13 cellular contexts compared by ENCODE assay signal in genomic region chr4:182643801-182644311, GRCh38.
A peak's percentile ranks its signal among the peaks of the same experiment; 100 is the strongest.
DNase-seq lines count a peak whose midpoint lies in the region; ATAC-seq, FAIRE-seq and TF ChIP-seq lines count a peak whose summit lies in the region.
"Had no signal": no experiment of that assay in that cellular context is flagged by ENCODE, and none has a peak within 500 bp of the region (broad histone marks: within the 10 kb centered on the region; RNA-seq: fewer than 3 reads in every experiment).

No MANE protein-coding gene starts in this region.

- no peak overlapping the region for H3K4me2 ChIP-seq in fibroblast of lung (ENCODE audit: extremely low read depth, insufficient read depth, low read length)
- H3K4me2 ChIP-seq in mammary epithelial cell (ENCODE audit: insufficient read depth, low read depth, low read length): no peak overlapping the region

- DNase-seq in EL (peak; percentile 69), RCC 7860 (ENCODE audit: low spot score) (peak; percentile 37), fibroblast of lung (ENCODE audit: low read depth in 2 of 2) (peak; percentile 69 to 96), osteocyte (ENCODE audit: extremely low spot score, unreplicated experiment) (no peak), mammary epithelial cell (no peak)
- no peak for DNase-seq in stimulated activated CD4-positive, alpha-beta T cell treated with anti-CD3 and anti-CD28 coated beads, Interleukin-4, amount 100 ng/mL, for 1 hour
- DNase-seq: activated CD4-positive, alpha-beta T cell treated with anti-CD3 and anti-CD28 coated beads, Interleukin-2, amount 50 U/mL, for 4 hours; lower lobe of right lung; NCI-H446 treated with DMSO at 0.1 percent for 48 hours had no signal

- no peaks in the 10 kb centered on the region for H3K27me3 Mint-ChIP-seq in osteocyte (ENCODE audit: unreplicated experiment)
- H3K27me3 Mint-ChIP-seq: activated naive CD8-positive, alpha-beta T cell had no signal

- TF ChIP-seq CTCF in fibroblast of lung (conservative IDR thresholded peaks at IDR 0.05 in 1 of 2, IDR thresholded peaks at IDR 0.05 in 1 of 2; ENCODE audit: low read depth in 1 of 2, low read length in 2 of 2) (no peak), osteocyte (IDR thresholded peaks at IDR 0.05) (no peak), mammary epithelial cell (conservative IDR thresholded peaks at IDR 0.05 in 1 of 2, IDR thresholded peaks at IDR 0.05 in 1 of 2; ENCODE audit: extremely low read depth in 1 of 2, insufficient read depth in 1 of 2, low read depth in 1 of 2, low read length in 2 of 2) (no peak)

- H3K4me3 ChIP-seq in fibroblast of lung (replicated peaks in 1 of 4; ENCODE audit: control extremely low read depth in 1 of 4, insufficient read depth in 1 of 4, low read depth in 3 of 4, low read length in 4 of 4) (no peak overlapping the region), mammary epithelial cell (replicated peaks in 1 of 3; ENCODE audit: insufficient read depth in 1 of 3, low read depth in 2 of 3, low read length in 3 of 3) (no peak overlapping the region)
- H3K4me3 ChIP-seq: lower lobe of right lung, skin epidermis had no signal

- H3K79me2 ChIP-seq in fibroblast of lung (ENCODE audit: control insufficient read depth, insufficient read depth, low read length) (no peaks in the 10 kb centered on the region), mammary epithelial cell (ENCODE audit: insufficient read depth, low read length) (no peaks in the 10 kb centered on the region)

- H3K4me1 ChIP-seq in fibroblast of lung (ENCODE audit: control insufficient read depth, extremely low read depth, insufficient read depth, low read length) (no peaks in the 10 kb centered on the region), mammary epithelial cell (ENCODE audit: insufficient read depth, low read length) (no peaks in the 10 kb centered on the region)
- H3K4me1 ChIP-seq: lower lobe of right lung had no signal

- H3K36me3 ChIP-seq in fibroblast of lung (ENCODE audit: control insufficient read depth, insufficient read depth, low read length) (no peaks in the 10 kb centered on the region), mammary epithelial cell (ENCODE audit: insufficient read depth, low read length) (no peaks in the 10 kb centered on the region)
- H3K36me3 ChIP-seq: lower lobe of right lung had no signal

- no peaks in the 10 kb centered on the region for H3K27me3 ChIP-seq in fibroblast of lung (ENCODE audit: control insufficient read depth, insufficient read depth, low read length)
- H3K27me3 ChIP-seq in mammary epithelial cell (ENCODE audit: insufficient read depth, low read length): no peaks in the 10 kb centered on the region

- no peaks in the 10 kb centered on the region for H4K20me1 ChIP-seq in fibroblast of lung (ENCODE audit: control insufficient read depth, extremely low read depth, insufficient read depth, low read length)
- no peaks in the 10 kb centered on the region for H4K20me1 ChIP-seq in mammary epithelial cell (ENCODE audit: insufficient read depth, low read length)

- no peak for FAIRE-seq in RCC 7860 (lab: Jason Lieb, UNC)

- CTCF ChIA-PET in mammary epithelial cell (lab: Charles Lee; ENCODE audit: low non-redundant PET): no interaction called here

- dilution Hi-C loops in mammary epithelial cell (cut with HindIII; ENCODE audit: low sequenced_read_pairs): no loop called here

- no peaks in the 10 kb centered on the region for H3K9me3 ChIP-seq in fibroblast of lung (ENCODE audit: control insufficient read depth, insufficient read depth, low read depth, low read length)
- peaks cover 7% of the 10 kb centered on the region for H3K9me3 ChIP-seq in mammary epithelial cell (replicated peaks; ENCODE audit: insufficient read depth, low read length)

- H3K9ac ChIP-seq in fibroblast of lung (ENCODE audit: insufficient read depth, low read length) (no peak overlapping the region), mammary epithelial cell (ENCODE audit: insufficient read depth, low read length) (no peak overlapping the region)

- in situ Hi-C loops in mammary epithelial cell (cut with MboI; ENCODE audit: low sequenced_read_pairs in 2 of 2): no loop called here

- H3K4me3 Mint-ChIP-seq in osteocyte (ENCODE audit: unreplicated experiment): no peak overlapping the region
- H3K4me3 Mint-ChIP-seq: activated naive CD8-positive, alpha-beta T cell had no signal

- 79% methylated on average over 3 of the region's 3 CpGs for WGBS in mammary epithelial cell (ENCODE audit: low coverage, missing lambda C conversion rate)

- H3K4me1 Mint-ChIP-seq in osteocyte (ENCODE audit: unreplicated experiment): peaks cover 24% of the 10 kb centered on the region

- H3K36me3 Mint-ChIP-seq in osteocyte (ENCODE audit: unreplicated experiment): peaks cover 18% of the 10 kb centered on the region
- H3K36me3 Mint-ChIP-seq: activated naive CD8-positive, alpha-beta T cell had no signal

- H2AFZ ChIP-seq in fibroblast of lung (ENCODE audit: low read length) (peak overlapping the region; percentile 33), mammary epithelial cell (ENCODE audit: low read depth, low read length) (no peak overlapping the region)

- H3K27ac Mint-ChIP-seq in osteocyte (ENCODE audit: unreplicated experiment): peak overlapping the region; percentile 68
- H3K27ac Mint-ChIP-seq: activated naive CD8-positive, alpha-beta T cell had no signal

- peak overlapping the region; percentile 27 for H3K27ac ChIP-seq in fibroblast of lung (ENCODE audit: insufficient read depth, low read length)
- H3K27ac ChIP-seq in mammary epithelial cell (ENCODE audit: insufficient read depth, low read depth, low read length): no peak overlapping the region
- H3K27ac ChIP-seq: lower lobe of right lung, skin epidermis had no signal

- H3K9me3 Mint-ChIP-seq in osteocyte (ENCODE audit: unreplicated experiment): peaks cover 19% of the 10 kb centered on the region

- intact Hi-C loops in mammary epithelial cell (cut with micrococcal nuclease): no loop called here

- BruUV-seq in mammary epithelial cell (replicated peaks; lab: Mats Ljungman, UMichigan): no TSS peak

- ATAC-seq in activated CD4-positive, CD25-positive, alpha-beta regulatory T cell treated with anti-CD3 and anti-CD28 coated beads, Interleukin-2, amount 50 U/mL, for 24 hours: no peak
- ATAC-seq in GM21528 (IDR thresholded peaks at IDR 0.05; ENCODE audit: low FRiP score, unreplicated experiment): no peak
- ATAC-seq: lower lobe of right lung had no signal

Comparison
In these comparisons a context has a peak if more than half of its experiments do, and no peak if none do; other contexts are left out.
1. DNase-seq: peak in EL (single experiment), RCC 7860 (single experiment) and fibroblast of lung (2 of 2); none in osteocyte (single experiment), mammary epithelial cell (single experiment) and stimulated activated CD4-positive, alpha-beta T cell treated with anti-CD3 and anti-CD28 coated beads, Interleukin-4, amount 100 ng/mL, for 1 hour (single experiment).